ENCODE assay signal across 8 cellular contexts in the genomic region with DNA sequence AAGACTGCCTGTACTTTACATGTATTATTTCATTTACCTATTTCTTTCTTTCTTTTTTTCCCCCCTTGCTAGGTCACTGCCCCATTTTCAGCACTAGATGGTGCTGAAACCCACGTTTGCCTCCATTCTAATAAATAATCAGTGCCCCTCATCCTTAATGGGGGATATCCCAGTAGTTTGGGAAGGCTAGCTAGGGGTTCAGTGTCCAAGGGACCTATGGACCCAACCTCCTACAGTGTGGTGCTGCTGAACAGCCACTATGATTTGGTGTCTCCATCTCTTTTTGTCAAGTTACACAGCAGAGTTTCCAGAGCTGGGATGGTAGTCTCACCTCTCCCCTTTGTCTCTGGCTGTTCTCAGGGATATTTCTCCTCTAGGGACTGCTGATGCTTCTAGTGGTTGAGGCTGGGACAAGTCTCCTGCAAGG. TPM values are rescaled to one million over a fixed set of nuclear protein-coding genes. Genes with fewer than 3 reads are reported as not detected.
DNase-seq lines count a peak whose midpoint lies in the region; ATAC-seq, FAIRE-seq and TF ChIP-seq lines count a peak whose summit lies in the region.

No MANE protein-coding gene starts in this region.

- H3K27ac ChIP-seq in heart left ventricle (no peak overlapping the region), small intestine (ENCODE audit: low read depth in 1 of 2, low read length in 1 of 2) (no peak overlapping the region)

- H3K27me3 ChIP-seq in heart left ventricle (no peaks in the 10 kb centered on the region), small intestine (ENCODE audit: control insufficient read depth in 2 of 2, insufficient read depth in 2 of 2, low read length in 2 of 2) (no peaks in the 10 kb centered on the region)

- TF ChIP-seq POLR2A in heart left ventricle (IDR thresholded peaks at IDR 0.05), result no peak

- H3K4me1 ChIP-seq in heart left ventricle, result peaks cover 0 to 20% (median 6%) of the 10 kb centered on the region in 12 donors
- peaks cover 2 to 3% of the 10 kb centered on the region in 2 donors for H3K4me1 ChIP-seq in small intestine (ENCODE audit: control insufficient read depth in 2 of 2, insufficient read depth in 1 of 2, low read depth in 1 of 2, low read length in 1 of 2)

- no peaks in the 10 kb centered on the region for H3K36me3 ChIP-seq in heart left ventricle
- H3K36me3 ChIP-seq in small intestine (ENCODE audit: control insufficient read depth in 2 of 2, insufficient read depth in 2 of 2, low read length in 2 of 2), result no peaks in the 10 kb centered on the region

- DNase-seq in heart left ventricle (no peak), Right ventricle myocardium superior (no peak), NCI-H748 (lab: John Stamatoyannopoulos, UW; ENCODE audit: unreplicated experiment) (peak; percentile 50), epithelial cell of esophagus (ENCODE audit: low read depth) (peak; percentile 42), small intestine (peak; percentile 24), NCI-H128 (lab: John Stamatoyannopoulos, UW; ENCODE audit: unreplicated experiment) (no peak), activated T-cell treated with anti-CD3 and anti-CD28 coated beads for 4 hours (no peak)
- no peak for DNase-seq in stimulated activated CD4-positive, alpha-beta T cell treated with anti-CD3 and anti-CD28 coated beads, Interleukin-12 subunit alpha, Interleukin-12 subunit beta, amount 100 ng/mL, for 4 hours

- FAIRE-seq in small intestine (lab: Jason Lieb, UNC), result no peak

- intact Hi-C loops in heart left ventricle (cut with DNase I) (loop anchor here in 6 of 10 donors (2.0 to 10.0 kb wide), 7 partner anchors 51 to 430 kb away; partner anchors contain the start of gene TDG (in 1 of the 6)), Right ventricle myocardium superior (cut with DNase I) (no loop called here)

- no peak for ATAC-seq in heart left ventricle
- ATAC-seq in Right ventricle myocardium superior (ENCODE audit: poor library complexity), result no peak

- no peak overlapping the region for H3K4me3 ChIP-seq in heart left ventricle
- H3K4me3 ChIP-seq in epithelial cell of esophagus (ENCODE audit: low read length), result no peak overlapping the region
- no peak overlapping the region for H3K4me3 ChIP-seq in small intestine (ENCODE audit: low read depth in 1 of 2, low read length in 2 of 2)

- H3K9me3 ChIP-seq in heart left ventricle (no peaks in the 10 kb centered on the region), small intestine (ENCODE audit: control insufficient read depth, low read depth) (no peaks in the 10 kb centered on the region)

- WGBS in heart left ventricle, 4 donors, result 14 to 30% (median 25%) methylated on average over 1 of the region's 1 CpG
- WGBS in small intestine, 3 donors, result 0 to 4% (median 2%) methylated on average over 1 of the region's 1 CpG

- TF ChIP-seq CTCF in heart left ventricle (IDR thresholded peaks at IDR 0.05), result peak; percentile 26 to 61 (median 50)
- peak; percentile 76 for TF ChIP-seq CTCF in epithelial cell of esophagus (IDR thresholded peaks at IDR 0.05; ENCODE audit: insufficient read depth, low read depth, low read length, missing control alignments)

RNA-seq across cellular contexts. Expression of gene HCFC2, which starts 6.5 kb away (rescaled TPM):
- total RNA-seq in heart left ventricle, result 10 to 100 TPM in 4 of 9 donors, 1 to 10 TPM in 5; 7.1 to 14.0 (median 9.3) TPM
- 1 to 10 TPM; 4.8 to 8.6 TPM for polyA plus RNA-seq in heart left ventricle
- total RNA-seq in Right ventricle myocardium superior, result 8.8 TPM
- 1 to 10 TPM; 5.0 to 6.7 (median 6.5) TPM for polyA plus RNA-seq in small intestine

RNA-seq across cellular contexts. Expression of gene GLT8D2, which starts 7.8 kb away (rescaled TPM):
- total RNA-seq in heart left ventricle, result 10 to 100 TPM in 1 of 9 donors, 1 to 10 TPM in 8; 2.6 to 18.7 (median 6.9) TPM
- 1 to 10 TPM; 3.0 to 4.9 TPM for polyA plus RNA-seq in heart left ventricle
- 6.1 TPM for total RNA-seq in Right ventricle myocardium superior
- polyA plus RNA-seq in small intestine, result 1 to 10 TPM in 1 of 3 donors, under 1 TPM in 1, not detected in 1; 0.54 to 5.2 TPM

Comparison
In these comparisons a context has a peak if more than half of its experiments do, and no peak if none do; other contexts are left out.
1. DNase-seq: peak in NCI-H748 (single experiment), epithelial cell of esophagus (single experiment) and small intestine (single experiment); none in heart left ventricle (0 of 5), Right ventricle myocardium superior (single experiment), NCI-H128 (single experiment), activated T-cell treated with anti-CD3 and anti-CD28 coated beads for 4 hours (single experiment) and stimulated activated CD4-positive, alpha-beta T cell treated with anti-CD3 and anti-CD28 coated beads, Interleukin-12 subunit alpha, Interleukin-12 subunit beta, amount 100 ng/mL, for 4 hours (single experiment).